24 cellular contexts compared by ENCODE assay signal in the genomic region with DNA sequence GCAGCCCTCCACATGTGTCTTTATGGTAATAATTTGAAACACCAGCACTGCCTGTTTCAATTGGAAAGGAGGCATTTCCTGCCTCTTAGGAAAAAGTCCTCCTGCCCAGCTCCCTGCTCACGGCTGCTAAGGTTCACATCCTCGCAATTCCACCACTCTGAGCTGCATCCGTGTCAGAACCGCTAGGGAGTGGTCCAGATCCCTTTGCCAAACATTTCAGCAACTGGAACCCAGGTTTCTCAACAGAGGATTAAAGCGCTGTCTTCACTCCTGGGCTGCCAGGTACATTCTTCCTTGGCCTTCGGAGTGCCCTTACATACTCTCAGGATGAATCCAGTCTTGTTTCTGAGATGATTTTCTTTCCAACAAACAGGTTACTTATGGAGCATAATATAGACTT. TPM values are rescaled to one million over a fixed set of nuclear protein-coding genes. Genes with fewer than 3 reads are reported as not detected.
"Had no signal": no experiment of that assay in that cellular context is flagged by ENCODE, and none has a peak within 500 bp of the region (broad histone marks: within the 10 kb centered on the region; RNA-seq: fewer than 3 reads in every experiment).

No MANE protein-coding gene starts in this region.

- H3K36me3 ChIP-seq: gastrocnemius medialis, left lung, prostate gland, right atrium auricular region, sigmoid colon, thoracic aorta, tibial nerve had no signal

- H3K79me2 ChIP-seq: parathyroid adenoma had no signal

- H3K27me3 ChIP-seq: dorsolateral prefrontal cortex, gastrocnemius medialis, left lung, right atrium auricular region, sigmoid colon, tibial nerve, upper lobe of left lung had no signal

- H3K4me3 ChIP-seq: dorsolateral prefrontal cortex, gastrocnemius medialis, left lung, mucosa of descending colon, prostate gland, right atrium auricular region, sigmoid colon, thoracic aorta, tibial nerve, upper lobe of left lung had no signal

- H3K9me3 Mint-ChIP-seq: mesothelial cell of epicardium; naive B cell; natural killer cell treated with Interleukin-12 subunit alpha and Interleukin-12 subunit beta and Interleukin-15 and Interleukin-18, amount 100 ng/mL, for 72 hours; neural crest cell; stimulated activated memory B cell treated with anti-CD40 and anti-IgM and Interleukin-4, amounts not matched to agents 10 μg/mL and 1 μg/mL and 100 μg/mL, for 72 hours; stimulated activated naive CD8-positive, alpha-beta T cell treated with anti-CD3 and anti-CD28 coated beads, Interleukin-15, Interleukin-2, amounts not matched to agents 100 ng/mL and 50 ng/mL, for 24 hours had no signal

- H3K9ac ChIP-seq: parathyroid adenoma had no signal

- H3K4me3 Mint-ChIP-seq: mesothelial cell of epicardium; naive B cell; natural killer cell treated with Interleukin-12 subunit alpha and Interleukin-12 subunit beta and Interleukin-15 and Interleukin-18, amount 100 ng/mL, for 72 hours; neural crest cell; stimulated activated memory B cell treated with anti-CD40 and anti-IgM and Interleukin-4, amounts not matched to agents 10 μg/mL and 1 μg/mL and 100 μg/mL, for 72 hours; stimulated activated naive CD8-positive, alpha-beta T cell treated with anti-CD3 and anti-CD28 coated beads, Interleukin-15, Interleukin-2, amounts not matched to agents 100 ng/mL and 50 ng/mL, for 24 hours had no signal

- H2AFZ ChIP-seq: parathyroid adenoma had no signal

- H3K4me1 ChIP-seq: gastrocnemius medialis, left lung, parathyroid adenoma, prostate gland, right atrium auricular region, tibial nerve had no signal

- H3K27ac Mint-ChIP-seq: mesothelial cell of epicardium; naive B cell; natural killer cell treated with Interleukin-12 subunit alpha and Interleukin-12 subunit beta and Interleukin-15 and Interleukin-18, amount 100 ng/mL, for 72 hours; stimulated activated memory B cell treated with anti-CD40 and anti-IgM and Interleukin-4, amounts not matched to agents 10 μg/mL and 1 μg/mL and 100 μg/mL, for 72 hours; stimulated activated naive CD8-positive, alpha-beta T cell treated with anti-CD3 and anti-CD28 coated beads, Interleukin-15, Interleukin-2, amounts not matched to agents 100 ng/mL and 50 ng/mL, for 24 hours had no signal

- H3K27ac ChIP-seq: epithelial cell of prostate, gastrocnemius medialis, left lung, parathyroid adenoma, prostate gland, right atrium auricular region, sigmoid colon, thoracic aorta, tibial nerve, upper lobe of left lung had no signal

- DNase-seq: effector CD4-positive, alpha-beta T cell; foreskin fibroblast; gastrocnemius medialis; kidney; left lung; mammary epithelial cell; mucosa of descending colon; naive B cell; sigmoid colon; stimulated activated CD4-positive, alpha-beta T cell treated with anti-CD3 and anti-CD28 coated beads, Interleukin-4, amount 100 ng/mL, for 4 hours; upper lobe of left lung had no signal

- H3K9me3 ChIP-seq: gastrocnemius medialis, left lung, mucosa of descending colon, prostate gland, right atrium auricular region, sigmoid colon, thoracic aorta, tibial nerve, upper lobe of left lung had no signal

- H3K4me1 Mint-ChIP-seq: mesothelial cell of epicardium; stimulated activated memory B cell treated with anti-CD40 and anti-IgM and Interleukin-4, amounts not matched to agents 10 μg/mL and 1 μg/mL and 100 μg/mL, for 72 hours had no signal

- H3K36me3 Mint-ChIP-seq: naive B cell; natural killer cell treated with Interleukin-12 subunit alpha and Interleukin-12 subunit beta and Interleukin-15 and Interleukin-18, amount 100 ng/mL, for 72 hours; stimulated activated memory B cell treated with anti-CD40 and anti-IgM and Interleukin-4, amounts not matched to agents 10 μg/mL and 1 μg/mL and 100 μg/mL, for 72 hours had no signal

- ATAC-seq: esophagus mucosa; gastrocnemius medialis; left lung; mucosa of descending colon; natural killer cell treated with Interleukin-12 subunit alpha and Interleukin-12 subunit beta and Interleukin-15 and Interleukin-18, amount 100 ng/mL, for 72 hours; stimulated activated memory B cell treated with anti-CD40 and anti-IgM and Interleukin-4, amounts not matched to agents 10 μg/mL and 1 μg/mL and 100 μg/mL, for 72 hours had no signal

RNA-seq across cellular contexts. Expression of a gene that starts 23.3 kb away (rescaled TPM):
- total RNA-seq: natural killer cell treated with Interleukin-12 subunit alpha and Interleukin-12 subunit beta and Interleukin-15 and Interleukin-18, amount 100 ng/mL, for 72 hours had no signal
